In the genomic region with DNA sequence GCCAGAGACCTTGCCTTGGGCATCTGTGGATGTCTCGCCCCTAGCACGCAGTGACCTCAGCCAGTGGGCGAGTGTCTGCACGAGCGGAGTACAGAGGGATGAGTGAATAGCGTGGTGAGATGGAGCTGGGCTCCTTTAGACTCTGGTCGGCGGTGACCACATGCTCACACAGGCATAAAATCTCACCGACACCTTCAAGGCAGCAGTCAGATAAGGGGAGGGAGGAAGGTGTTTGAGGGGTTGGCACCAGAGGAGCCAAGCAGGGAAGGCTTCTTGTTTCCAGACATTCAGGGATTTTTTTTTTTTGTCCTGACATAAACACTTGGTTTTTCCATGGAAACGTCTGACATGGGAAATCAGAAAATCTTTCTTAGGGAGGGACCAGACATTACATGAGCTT, we compare ENCODE assay signal across 14 cellular contexts. TPM values are rescaled to one million over a fixed set of nuclear protein-coding genes. Genes with fewer than 3 reads are reported as not detected.
DNase-seq lines count a peak whose midpoint lies in the region; ATAC-seq and TF ChIP-seq lines count a peak whose summit lies in the region.
"Had no signal": no experiment of that assay in that cellular context is flagged by ENCODE, and none has a peak within 500 bp of the region (broad histone marks: within the 10 kb centered on the region; RNA-seq: fewer than 3 reads in every experiment).

No MANE protein-coding gene starts in this region.

- peaks cover 37 to 50% of the 10 kb centered on the region in 2 experiments for H3K4me1 Mint-ChIP-seq in H9

- H2AFZ ChIP-seq in H9 (ENCODE audit: low read length), result no peak overlapping the region

- no peaks in the 10 kb centered on the region for H3K79me1 ChIP-seq in H9 (ENCODE audit: insufficient read depth, low read depth, low read length, poor library complexity, severe bottlenecking)

- no peak overlapping the region for H3K18ac ChIP-seq in H9 (ENCODE audit: insufficient read length, low read depth, low read length)

- H3T11ph ChIP-seq in H9 (ENCODE audit: low read length), result no peak overlapping the region

- no peaks in the 10 kb centered on the region for H4K20me1 ChIP-seq in H9 (ENCODE audit: control insufficient read depth, insufficient read depth, insufficient read length)

- no peaks in the 10 kb centered on the region for H3K27me3 ChIP-seq in lower lobe of right lung (ENCODE audit: low read depth)
- H3K27me3 ChIP-seq in stomach smooth muscle (ENCODE audit: control insufficient read depth in 1 of 2, insufficient read depth in 2 of 2, low read length in 2 of 2), result no peaks in the 10 kb centered on the region
- no peaks in the 10 kb centered on the region for H3K27me3 ChIP-seq in H9 (ENCODE audit: insufficient read depth, low read length)
- H3K27me3 ChIP-seq in foreskin keratinocyte, result peaks cover 3% of the 10 kb centered on the region

- H3K36me3 Mint-ChIP-seq in H9 (ENCODE audit: insufficient read depth in 1 of 3, low read depth in 3 of 3), result no peaks in the 10 kb centered on the region
- H3K36me3 Mint-ChIP-seq: activated naive CD8-positive, alpha-beta T cell treated with anti-CD3 and anti-CD28 coated beads, Interleukin-2, amount 10 ng/mL, durations not matched to agents 7 days and 5 days; CD4-positive, CD25-positive, alpha-beta regulatory T cell; type B pancreatic cell had no signal

- H3K4me3 ChIP-seq in coronary artery (no peak overlapping the region), lower lobe of right lung (no peak overlapping the region), stomach smooth muscle (ENCODE audit: low read length in 2 of 2) (no peak overlapping the region)

- no peak overlapping the region for H3K23ac ChIP-seq in H9 (ENCODE audit: insufficient read length, low read depth, low read length)

- H4K5ac ChIP-seq in H9 (ENCODE audit: insufficient read length, low read depth, low read length), result no peak overlapping the region

- H2BK5ac ChIP-seq in H9 (ENCODE audit: insufficient read length, low read length), result no peak overlapping the region

- H3K23me2 ChIP-seq in H9 (ENCODE audit: insufficient read length, low read depth, low read length, poor library complexity, severe bottlenecking), result no peaks in the 10 kb centered on the region

- no peak overlapping the region for H3K4ac ChIP-seq in H9 (ENCODE audit: low read depth, low read length)

- H2AK5ac ChIP-seq in H9 (ENCODE audit: insufficient read length, low read length), result no peak overlapping the region

- no peak overlapping the region for H3K14ac ChIP-seq in H9 (ENCODE audit: insufficient read depth, low read length)

- ATAC-seq in lower lobe of right lung (peak; percentile 10 to 41), GM19023 (IDR thresholded peaks at IDR 0.05; ENCODE audit: unreplicated experiment) (no peak), foreskin keratinocyte (no peak)
- ATAC-seq: activated CD8-positive, alpha-beta T cell treated with anti-CD3 and anti-CD28 coated beads for 36 hours had no signal

- H2BK20ac ChIP-seq in H9 (ENCODE audit: low read depth, low read length, poor library complexity, severe bottlenecking), result no peak overlapping the region

- no peak overlapping the region for H2BK15ac ChIP-seq in H9 (ENCODE audit: low read depth, low read length)

- no peak overlapping the region for H4K91ac ChIP-seq in H9 (ENCODE audit: insufficient read length, low read depth, low read length)

- H3K4me1 ChIP-seq in lower lobe of right lung (peaks cover 17% of the 10 kb centered on the region), stomach smooth muscle (ENCODE audit: control insufficient read depth, insufficient read depth, low read length) (peaks cover 19% of the 10 kb centered on the region), H9 (ENCODE audit: insufficient read depth, low read length) (peaks cover 2% of the 10 kb centered on the region; the same call in 1 of the 2 replicates), foreskin keratinocyte (no peaks in the 10 kb centered on the region)

- no peak overlapping the region for H3K4me2 ChIP-seq in H9 (ENCODE audit: insufficient read depth, insufficient read length, low read length)

- H3K9me3 ChIP-seq in lower lobe of right lung, result peaks cover under 1% of the 10 kb centered on the region
- H3K9me3 ChIP-seq in stomach smooth muscle (ENCODE audit: control insufficient read depth in 2 of 2, low read length in 2 of 2), result no peaks in the 10 kb centered on the region
- H3K9me3 ChIP-seq in H9 (ENCODE audit: control insufficient read depth, low read depth, low read length), result no peaks in the 10 kb centered on the region
- H3K9me3 ChIP-seq: neutrophil had no signal

- peak overlapping the region; percentile 76 to 78 for H3K27ac ChIP-seq in coronary artery
- peak overlapping the region; percentile 74 for H3K27ac ChIP-seq in lower lobe of right lung
- H3K27ac ChIP-seq in stomach smooth muscle (ENCODE audit: low read length), result peak overlapping the region; percentile 6
- H3K27ac ChIP-seq in H9 (ENCODE audit: insufficient read length, low read depth, low read length), result no peak overlapping the region
- H3K27ac ChIP-seq in foreskin keratinocyte, result no peak overlapping the region
- H3K27ac ChIP-seq: neutrophil had no signal

- H3K27me3 Mint-ChIP-seq in H9 (ENCODE audit: low read depth), result peaks cover 8% of the 10 kb centered on the region
- H3K27me3 Mint-ChIP-seq: CD4-positive, CD25-positive, alpha-beta regulatory T cell had no signal

- no peak overlapping the region for H3K9ac ChIP-seq in stomach smooth muscle (ENCODE audit: low read length in 2 of 2)
- no peak overlapping the region for H3K9ac ChIP-seq in H9 (ENCODE audit: extremely low read depth, insufficient read length, low read length)

- no peaks in the 10 kb centered on the region for H3K79me2 ChIP-seq in H9 (ENCODE audit: insufficient read depth, low read length)

- H3K27ac Mint-ChIP-seq in H9, result peak overlapping the region in 1 of 3 experiments; percentile 41; a peak in 1 of 7 replicates
- H3K27ac Mint-ChIP-seq: activated CD8-positive, alpha-beta T cell treated with anti-CD3 and anti-CD28 coated beads for 36 hours; activated naive CD8-positive, alpha-beta T cell treated with anti-CD3 and anti-CD28 coated beads, Interleukin-2, amount 10 ng/mL, durations not matched to agents 7 days and 5 days had no signal

- no peak overlapping the region for H3K4me3 Mint-ChIP-seq in H9
- H3K4me3 Mint-ChIP-seq: activated CD8-positive, alpha-beta T cell treated with anti-CD3 and anti-CD28 coated beads for 36 hours; activated naive CD8-positive, alpha-beta T cell treated with anti-CD3 and anti-CD28 coated beads, Interleukin-2, amount 10 ng/mL, durations not matched to agents 7 days and 5 days; CD4-positive, CD25-positive, alpha-beta regulatory T cell; type B pancreatic cell had no signal

- H4K8ac ChIP-seq in H9 (replicated peaks; ENCODE audit: insufficient read length, low read depth, low read length), result no peak overlapping the region

- H3K56ac ChIP-seq in H9 (ENCODE audit: insufficient read length, low read depth, low read length), result no peak overlapping the region

- TF ChIP-seq CTCF in coronary artery (IDR thresholded peaks at IDR 0.05) (no peak), lower lobe of right lung (IDR thresholded peaks at IDR 0.05) (no peak), H9 (conservative IDR thresholded peaks at IDR 0.05) (no peak), foreskin keratinocyte (conservative IDR thresholded peaks at IDR 0.05) (no peak)

- H3K36me3 ChIP-seq in lower lobe of right lung, result no peaks in the 10 kb centered on the region
- no peaks in the 10 kb centered on the region for H3K36me3 ChIP-seq in stomach smooth muscle (ENCODE audit: control insufficient read depth in 2 of 2, insufficient read depth in 2 of 2, low read length in 2 of 2)
- H3K36me3 ChIP-seq: neutrophil had no signal

- no CpG with 5 or more reads among the region's 10 CpGs for WGBS in H9 (ENCODE audit: extremely low coverage, insufficient read length, low lambda C conversion rate)

- intact Hi-C loops in lower lobe of right lung (cut with DNase I), result no loop called here

- H3K9me3 Mint-ChIP-seq in H9, result no peaks in the 10 kb centered on the region
- H3K9me3 Mint-ChIP-seq: activated CD8-positive, alpha-beta T cell treated with anti-CD3 and anti-CD28 coated beads for 36 hours; activated naive CD8-positive, alpha-beta T cell treated with anti-CD3 and anti-CD28 coated beads, Interleukin-2, amount 10 ng/mL, durations not matched to agents 7 days and 5 days; type B pancreatic cell had no signal

- no peak overlapping the region for H2BK12ac ChIP-seq in H9 (ENCODE audit: insufficient read length, low read depth, low read length)

- H2BK120ac ChIP-seq in H9 (ENCODE audit: low read depth, low read length, poor library complexity, severe bottlenecking), result no peak overlapping the region

- peak; percentile 27 for DNase-seq in NCI-H226
- DNase-seq in coronary artery (ENCODE audit: low spot score), result no peak
- DNase-seq in lower lobe of right lung, result no peak
- no peak for DNase-seq in H9
- no peak for DNase-seq in foreskin keratinocyte
- no peak for DNase-seq in NCI-H446 treated with DMSO at 0.1 percent for 48 hours (lab: John Stamatoyannopoulos, UW)
- DNase-seq: activated CD8-positive, alpha-beta T cell treated with anti-CD3 and anti-CD28 coated beads for 36 hours; activated naive CD8-positive, alpha-beta T cell treated with anti-CD3 and anti-CD28 coated beads, Interleukin-2, amount 10 ng/mL, durations not matched to agents 7 days and 5 days; CD4-positive, CD25-positive, alpha-beta regulatory T cell; T-helper 9 cell had no signal

RNA-seq across cellular contexts. Expression of gene GRIK4, which starts 35.8 kb away (rescaled TPM):
- total RNA-seq in lower lobe of right lung, result 2.2 TPM
- total RNA-seq in H9 (2021), result 2.2 and 2.3 TPM in 2 replicates
- total RNA-seq in foreskin keratinocyte, result not detected in 2 replicates
- not detected in 2 replicates for polyA plus RNA-seq in foreskin keratinocyte
- total RNA-seq: activated CD8-positive, alpha-beta T cell treated with anti-CD3 and anti-CD28 coated beads for 36 hours; activated naive CD8-positive, alpha-beta T cell treated with anti-CD3 and anti-CD28 coated beads, Interleukin-2, amount 10 ng/mL, durations not matched to agents 7 days and 5 days; CD4-positive, CD25-positive, alpha-beta regulatory T cell had no signal
- polyA plus RNA-seq: CD4-positive, CD25-positive, alpha-beta regulatory T cell had no signal

Comparison
In these comparisons a context has a peak if more than half of its experiments do, and no peak if none do; other contexts are left out.
1. H3K27ac ChIP-seq: peak in coronary artery (2 of 2), lower lobe of right lung (single experiment) and stomach smooth muscle (single experiment); none in H9 (single experiment) and foreskin keratinocyte (single experiment).
2. ATAC-seq: peak in lower lobe of right lung (2 of 2); none in GM19023 (single experiment) and foreskin keratinocyte (single experiment).